ENCODE assay signal across 17 cellular contexts in the genomic region with DNA sequence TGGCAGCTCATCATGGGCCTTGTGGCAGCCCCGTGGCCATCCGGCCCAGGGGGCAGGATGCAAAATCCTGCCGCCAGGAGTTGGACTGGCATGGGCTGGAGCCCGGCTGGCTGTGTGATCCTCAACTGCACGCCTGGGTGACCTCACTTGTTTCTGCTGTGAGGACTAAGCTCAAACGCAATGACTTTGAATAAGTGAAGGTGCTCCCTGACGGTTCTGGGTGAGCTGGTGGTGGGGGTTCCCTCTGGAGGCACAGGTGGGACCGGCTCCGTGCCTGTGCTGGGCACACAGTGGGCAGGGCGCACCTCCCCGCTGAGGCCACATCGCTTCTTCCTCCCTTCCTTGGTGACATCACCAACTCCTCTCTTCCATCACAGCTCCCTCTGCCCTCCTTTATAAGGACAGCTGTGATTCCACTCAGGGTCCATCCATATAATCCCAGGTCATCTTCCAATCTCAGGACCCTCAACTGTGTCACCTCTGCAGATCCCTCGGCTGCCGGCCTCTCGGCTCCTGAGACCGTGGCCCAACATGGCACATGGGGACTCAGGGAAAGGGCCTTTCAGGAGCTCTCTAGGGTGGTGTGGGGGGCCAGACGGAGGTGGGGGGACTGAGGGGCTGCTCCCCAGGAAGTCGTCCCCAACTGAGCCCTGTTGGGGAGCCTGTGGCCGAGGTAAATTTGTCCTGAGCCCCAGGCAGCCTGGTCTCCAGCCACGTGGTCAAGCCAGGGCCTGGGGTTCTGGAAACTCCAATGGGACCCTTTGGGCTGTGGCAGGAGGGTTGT.
"Had no signal": no experiment of that assay in that cellular context is flagged by ENCODE, and none has a peak within 500 bp of the region (broad histone marks: within the 10 kb centered on the region; RNA-seq: fewer than 3 reads in every experiment).

No MANE protein-coding gene starts in this region.

- H3K27ac Mint-ChIP-seq: activated CD8-positive, alpha-beta T cell treated with anti-CD3 and anti-CD28 coated beads for 36 hours had no signal

- H3K9me3 Mint-ChIP-seq: activated CD8-positive, alpha-beta T cell treated with anti-CD3 and anti-CD28 coated beads for 36 hours; activated naive CD8-positive, alpha-beta T cell treated with anti-CD3 and anti-CD28 coated beads for 36 hours; neural crest cell had no signal

- H3K27ac ChIP-seq: brain microvascular endothelial cell, pancreas, tibial nerve, uterus had no signal

- H3K36me3 Mint-ChIP-seq: activated naive CD8-positive, alpha-beta T cell treated with anti-CD3 and anti-CD28 coated beads for 36 hours had no signal

- H3K27me3 Mint-ChIP-seq: activated CD8-positive, alpha-beta T cell treated with anti-CD3 and anti-CD28 coated beads for 36 hours; activated naive CD8-positive, alpha-beta T cell treated with anti-CD3 and anti-CD28 coated beads for 36 hours had no signal

- H3K4me1 ChIP-seq: pancreas, tibial nerve, uterus had no signal

- H3K27me3 ChIP-seq: brain microvascular endothelial cell, pancreas, tibial nerve, uterus had no signal

- ATAC-seq: pancreas, SK-N-SH treated with all-trans-retinoic acid at 6 μM for 48 hours had no signal

- H3K4me1 Mint-ChIP-seq: neural crest cell had no signal

- DNase-seq: activated CD4-positive, alpha-beta T cell treated with anti-CD3 and anti-CD28 coated beads for 48 hours; activated CD8-positive, alpha-beta T cell treated with anti-CD3 and anti-CD28 coated beads for 36 hours; activated gamma-delta T cell; activated naive CD8-positive, alpha-beta T cell treated with anti-CD3 and anti-CD28 coated beads for 36 hours; anterior cingulate cortex; brain microvascular endothelial cell; effector memory CD4-positive, alpha-beta T cell; foreskin melanocyte; pancreas; stimulated activated CD4-positive, alpha-beta T cell treated with anti-CD3 and anti-CD28 coated beads, Interleukin-4, amount 100 ng/mL, for 24 hours; stimulated activated naive CD4-positive, alpha-beta T cell; substantia nigra; T-helper 1 cell; uterus had no signal

- H3K4me3 Mint-ChIP-seq: activated CD8-positive, alpha-beta T cell treated with anti-CD3 and anti-CD28 coated beads for 36 hours; activated naive CD8-positive, alpha-beta T cell treated with anti-CD3 and anti-CD28 coated beads for 36 hours; neural crest cell had no signal
